ENCODE assay signal across 5 cellular contexts in the genomic region with DNA sequence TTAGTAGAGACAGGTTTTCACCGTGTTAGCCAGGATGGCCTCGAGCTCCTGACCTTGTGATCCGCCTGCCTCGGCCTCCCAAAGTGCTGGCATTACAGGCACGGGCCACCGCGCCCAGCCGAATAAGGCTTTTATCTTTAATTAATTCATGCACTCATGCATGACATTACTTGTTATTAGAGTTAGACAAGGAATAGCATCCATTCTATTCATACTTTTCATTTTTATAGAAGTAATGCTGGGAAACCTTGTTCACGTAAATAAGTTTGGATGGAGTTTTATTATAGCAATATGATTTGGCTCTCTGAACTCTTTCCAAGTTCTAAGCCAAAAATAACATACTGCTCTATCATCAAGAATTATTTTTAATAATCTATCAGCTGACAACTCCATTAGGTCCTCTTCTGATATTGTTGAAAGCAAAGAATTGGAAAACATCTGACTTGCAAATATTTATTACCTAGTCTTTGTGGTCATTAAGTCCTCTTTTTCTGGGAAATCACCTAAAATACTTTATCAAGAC.
"Had no signal": no experiment of that assay in that cellular context is flagged by ENCODE, and none has a peak within 500 bp of the region (broad histone marks: within the 10 kb centered on the region; RNA-seq: fewer than 3 reads in every experiment).

No MANE protein-coding gene starts in this region.

- H2AFZ ChIP-seq: GM23338 had no signal

- DNase-seq: H9, HCEC 1CT had no signal

- H3K4me2 ChIP-seq: GM23338 had no signal

- H3K4me3 ChIP-seq: GM23338 had no signal

- ATAC-seq: GM23338, HepG2 had no signal

- H3K27ac ChIP-seq: HL-60 had no signal
